In genomic region chr11:16863382-16863781, GRCh38 we compare ENCODE assay signal across 1 cellular context.
TF ChIP-seq lines count a peak whose summit lies in the region.

No MANE protein-coding gene starts in this region.

TF ChIP-seq in H1, 55 proteins besides CTCF, POLR2A, EP300 and RAD21:
- TF ChIP-seq EGR1 (IDR thresholded peaks at IDR 0.05; ENCODE audit: borderline replicate concordance, low read depth, low read length), result no peak
- TF ChIP-seq TBP (IDR thresholded peaks at IDR 0.05; ENCODE audit: low read depth, low read length), result no peak
- TF ChIP-seq SIRT6 (IDR thresholded peaks at IDR 0.05; ENCODE audit: low read length), result no peak
- TF ChIP-seq CEBPB (IDR thresholded peaks at IDR 0.05; ENCODE audit: low read depth, low read length), result no peak
- TF ChIP-seq E2F6 (IDR thresholded peaks at IDR 0.05), result no peak
- no peak for TF ChIP-seq RBBP5 (IDR thresholded peaks at IDR 0.05; ENCODE audit: borderline replicate concordance, low read depth, low read length)
- TF ChIP-seq ATF2 (IDR thresholded peaks at IDR 0.05; ENCODE audit: low read length), result no peak
- TF ChIP-seq NRF1 (IDR thresholded peaks at IDR 0.05; ENCODE audit: low read depth, low read length), result no peak
- no peak for TF ChIP-seq YY1 (IDR thresholded peaks at IDR 0.05; ENCODE audit: low read depth, low read length)
- no peak for TF ChIP-seq TEAD4 (IDR thresholded peaks at IDR 0.05; ENCODE audit: low read depth, low read length)
- TF ChIP-seq SRF (IDR thresholded peaks at IDR 0.05; ENCODE audit: low read depth, low read length), result no peak
